ENCODE assay signal across 8 cellular contexts in genomic region chrX:16882702-16883486, GRCh38. TPM values are rescaled to one million over a fixed set of nuclear protein-coding genes. Genes with fewer than 3 reads are reported as not detected.
DNase-seq lines count a peak whose midpoint lies in the region; ATAC-seq and TF ChIP-seq lines count a peak whose summit lies in the region.

No MANE protein-coding gene starts in this region.

- peak; percentile 58 for TF ChIP-seq CTCF in lower lobe of right lung (IDR thresholded peaks at IDR 0.05)

- peak overlapping the region; percentile 62 for H3K27ac Mint-ChIP-seq in activated CD4-positive, alpha-beta memory T cell treated with anti-CD3 and anti-CD28 coated beads, Interleukin-2, amount 10 ng/mL, durations not matched to agents 7 days and 5 days

- DNase-seq in AG20443 (ENCODE audit: low spot score) (peak; percentile 45), NCI-H774 (lab: John Stamatoyannopoulos, UW) (peak; percentile 40), lower lobe of right lung (peak; percentile 68)
- peak; percentile 67 for DNase-seq in activated CD4-positive, alpha-beta memory T cell treated with anti-CD3 and anti-CD28 coated beads, Interleukin-2, amount 10 ng/mL, durations not matched to agents 7 days and 5 days
- peak; percentile 34 to 66 (median 35) for DNase-seq in stimulated activated CD4-positive, alpha-beta T cell treated with anti-CD3 and anti-CD28 coated beads, TNF-alpha, amount 100 ng/mL, for 24 hours (ENCODE audit: low read depth in 3 of 3)

- peaks cover 8% of the 10 kb centered on the region for H3K4me1 Mint-ChIP-seq in activated CD4-positive, alpha-beta memory T cell treated with anti-CD3 and anti-CD28 coated beads, Interleukin-2, amount 10 ng/mL, durations not matched to agents 7 days and 5 days

- H3K27ac ChIP-seq in ectodermal cell (ENCODE audit: insufficient read depth, low read depth, low read length, poor library complexity, severe bottlenecking) (no peak overlapping the region), lower lobe of right lung (peak overlapping the region; percentile 62)

- peak; percentile 61 for ATAC-seq in GM19025 (IDR thresholded peaks at IDR 0.05; ENCODE audit: low read depth, unreplicated experiment)
- peak; percentile 60 for ATAC-seq in HG03521 (IDR thresholded peaks at IDR 0.05; ENCODE audit: unreplicated experiment)
- ATAC-seq in lower lobe of right lung = peak; percentile 81 to 86

- peak overlapping the region; percentile 41 for H3K4me3 ChIP-seq in ectodermal cell (ENCODE audit: insufficient read depth, low read depth, low read length)
- H3K4me3 ChIP-seq in lower lobe of right lung = peak overlapping the region; percentile 55

- no peaks in the 10 kb centered on the region for H3K9me3 ChIP-seq in ectodermal cell (ENCODE audit: control insufficient read depth, low read length)
- no peaks in the 10 kb centered on the region for H3K9me3 ChIP-seq in lower lobe of right lung

- peaks cover 7% of the 10 kb centered on the region for H3K27me3 Mint-ChIP-seq in activated CD4-positive, alpha-beta memory T cell treated with anti-CD3 and anti-CD28 coated beads, Interleukin-2, amount 10 ng/mL, durations not matched to agents 7 days and 5 days

- WGBS in ectodermal cell, 2 experiments = 2% methylated on average over 23 to 27 of the region's 27 CpGs

- peaks cover 9% of the 10 kb centered on the region for H3K27me3 ChIP-seq in ectodermal cell (ENCODE audit: control insufficient read depth, insufficient read depth, low read length, poor library complexity, severe bottlenecking)
- no peaks in the 10 kb centered on the region for H3K27me3 ChIP-seq in lower lobe of right lung (ENCODE audit: low read depth)

- POLR2A ChIA-PET in activated CD4-positive, alpha-beta memory T cell treated with anti-CD3 and anti-CD28 coated beads, Interleukin-2, amount 10 ng/mL, durations not matched to agents 7 days and 5 days (lab: Charles Lee) = interaction anchor here (0.7 to 2.8 kb wide), 2 partner anchors 13 to 164 kb away, joined by 4 to 21 read pairs; partner anchors contain the start of gene RBBP7

- no peaks in the 10 kb centered on the region for H3K4me1 ChIP-seq in ectodermal cell (ENCODE audit: control insufficient read depth, insufficient read depth, low read length)
- H3K4me1 ChIP-seq in lower lobe of right lung = no peaks in the 10 kb centered on the region

- no peaks in the 10 kb centered on the region for H3K9me3 Mint-ChIP-seq in activated CD4-positive, alpha-beta memory T cell treated with anti-CD3 and anti-CD28 coated beads, Interleukin-2, amount 10 ng/mL, durations not matched to agents 7 days and 5 days

- intact Hi-C loops in lower lobe of right lung (cut with DNase I) = no loop called here

- no peaks in the 10 kb centered on the region for H3K36me3 Mint-ChIP-seq in activated CD4-positive, alpha-beta memory T cell treated with anti-CD3 and anti-CD28 coated beads, Interleukin-2, amount 10 ng/mL, durations not matched to agents 7 days and 5 days (ENCODE audit: low read depth)

- H3K36me3 ChIP-seq in ectodermal cell (ENCODE audit: control insufficient read depth, insufficient read depth, low read length) (no peaks in the 10 kb centered on the region), lower lobe of right lung (no peaks in the 10 kb centered on the region)

- peak overlapping the region; percentile 66 for H3K4me3 Mint-ChIP-seq in activated CD4-positive, alpha-beta memory T cell treated with anti-CD3 and anti-CD28 coated beads, Interleukin-2, amount 10 ng/mL, durations not matched to agents 7 days and 5 days

- CTCF ChIA-PET in activated CD4-positive, alpha-beta memory T cell treated with anti-CD3 and anti-CD28 coated beads, Interleukin-2, amount 10 ng/mL, durations not matched to agents 7 days and 5 days (lab: Charles Lee) = interaction anchor here (0.8 to 4.2 kb wide), 18 partner anchors 9 to 1208 kb away, joined by 3 to 32 read pairs (median 5); partner anchors contain the start of genes RBBP7 and REPS2

RNA-seq across cellular contexts. Expression of gene RBBP7, which starts 12.7 kb away (rescaled TPM):
- 100 to 1,000 TPM; 137 to 140 TPM for total RNA-seq in activated CD4-positive, alpha-beta memory T cell treated with anti-CD3 and anti-CD28 coated beads, Interleukin-2, amount 10 ng/mL, durations not matched to agents 7 days and 5 days
- 185 TPM for polyA plus RNA-seq in ectodermal cell (2013, experiment 1 of 4)
- 183 TPM for polyA plus RNA-seq in ectodermal cell (2013, experiment 2 of 4)
- polyA plus RNA-seq in ectodermal cell (2013, experiment 3 of 4) = 146 TPM
- 147 TPM for polyA plus RNA-seq in ectodermal cell (2013, experiment 4 of 4)
- total RNA-seq in lower lobe of right lung = 61.7 TPM
